ENCODE assay signal across 13 cellular contexts in genomic region chr6:34315780-34316179, GRCh38.
DNase-seq lines count a peak whose midpoint lies in the region; ATAC-seq and TF ChIP-seq lines count a peak whose summit lies in the region.
"Had no signal": no experiment of that assay in that cellular context is flagged by ENCODE, and none has a peak within 500 bp of the region (broad histone marks: within the 10 kb centered on the region; RNA-seq: fewer than 3 reads in every experiment).

No MANE protein-coding gene starts in this region.

- TF ChIP-seq POLR2A in gastroesophageal sphincter (IDR thresholded peaks at IDR 0.05), result no peak

- H3K9me3 ChIP-seq in DOHH2 (ENCODE audit: control insufficient read depth, insufficient read depth, low read length) (no peaks in the 10 kb centered on the region), gastroesophageal sphincter (no peaks in the 10 kb centered on the region)

- H3F3A ChIP-seq in DOHH2 (ENCODE audit: control insufficient read depth, insufficient read depth), result peaks cover 4% of the 10 kb centered on the region; the same call in 1 of the 2 replicates

- DNase-seq in KG1 (lab: John Stamatoyannopoulos, UW) (peak; percentile 61), natural killer cell (no peak), NCI-H2081 (lab: John Stamatoyannopoulos, UW) (no peak)
- DNase-seq in activated CD8-positive, alpha-beta T cell treated with anti-CD3 and anti-CD28 coated beads, Interleukin-2, amount 10 ng/mL, durations not matched to agents 7 days and 5 days, result peak; percentile 29
- no peak for DNase-seq in effector CD4-positive, alpha-beta T cell
- DNase-seq: activated effector memory CD4-positive, alpha-beta T cell treated with Interleukin-2 at 50 U/mL for 16 hours; DND-41; SHP77 had no signal

- no peaks in the 10 kb centered on the region for H3K27me3 ChIP-seq in DOHH2 (ENCODE audit: control insufficient read depth, low read length)
- H3K27me3 ChIP-seq in gastroesophageal sphincter, result no peaks in the 10 kb centered on the region

- H3K36me3 ChIP-seq in DOHH2 (ENCODE audit: control insufficient read depth, low read length), result no peaks in the 10 kb centered on the region; the same call in 1 of the 2 replicates
- peaks cover 0 to 5% of the 10 kb centered on the region in 2 donors for H3K36me3 ChIP-seq in gastroesophageal sphincter

- H3K4me1 ChIP-seq in DOHH2 (ENCODE audit: control insufficient read depth, low read length) (peaks cover 50% of the 10 kb centered on the region), gastroesophageal sphincter (peaks cover 0 to 34% (median 0%) of the 10 kb centered on the region in 3 donors)

- POLR2A ChIA-PET in activated CD8-positive, alpha-beta T cell treated with anti-CD3 and anti-CD28 coated beads, Interleukin-2, amount 10 ng/mL, durations not matched to agents 7 days and 5 days (lab: Charles Lee), result interaction anchor here (0.6 to 0.8 kb wide), 2 partner anchors 18 to 441 kb away, joined by 3 to 4 read pairs; partner anchors contain the start of gene SNRPC

- no peaks in the 10 kb centered on the region for H3K9me3 Mint-ChIP-seq in activated CD8-positive, alpha-beta T cell treated with anti-CD3 and anti-CD28 coated beads, Interleukin-2, amount 10 ng/mL, durations not matched to agents 7 days and 5 days (ENCODE audit: insufficient read depth)
- no peaks in the 10 kb centered on the region for H3K9me3 Mint-ChIP-seq in natural killer cell

- peaks cover 56% of the 10 kb centered on the region for H3K79me2 ChIP-seq in DOHH2 (ENCODE audit: control insufficient read depth, low read length)

- H3K27ac ChIP-seq in DOHH2 (ENCODE audit: low read depth, low read length) (peak overlapping the region; percentile 55), gastroesophageal sphincter (no peak overlapping the region)
- H3K27ac ChIP-seq: epithelial cell of prostate had no signal

- no peaks in the 10 kb centered on the region for H3K9me2 ChIP-seq in DOHH2 (replicated peaks; ENCODE audit: control insufficient read depth, low read length)

- WGBS in gastroesophageal sphincter (ENCODE audit: low coverage in 1 of 2), 2 donors, result 71% methylated on average over 6 of the region's 6 CpGs

- H3K4me2 ChIP-seq in DOHH2 (ENCODE audit: low read length), result peak overlapping the region; percentile 74

- H4K20me1 ChIP-seq in DOHH2 (ENCODE audit: control insufficient read depth, insufficient read depth, low read depth, low read length), result no peaks in the 10 kb centered on the region

- CTCF ChIA-PET in activated CD8-positive, alpha-beta T cell treated with anti-CD3 and anti-CD28 coated beads, Interleukin-2, amount 10 ng/mL, durations not matched to agents 7 days and 5 days (lab: Charles Lee), result interaction anchor here (0.7 to 1.3 kb wide), 4 partner anchors 10 to 120 kb away, joined by 3 to 6 read pairs (median 4); no protein-coding TSS in a partner anchor

- H3K4me3 ChIP-seq in DOHH2 (ENCODE audit: low read length) (peak overlapping the region; percentile 63), gastroesophageal sphincter (no peak overlapping the region)
- H3K4me3 ChIP-seq: lung had no signal

- no peaks in the 10 kb centered on the region for H3K36me3 Mint-ChIP-seq in activated CD8-positive, alpha-beta T cell treated with anti-CD3 and anti-CD28 coated beads, Interleukin-2, amount 10 ng/mL, durations not matched to agents 7 days and 5 days (ENCODE audit: low read depth)
- no peaks in the 10 kb centered on the region for H3K36me3 Mint-ChIP-seq in natural killer cell

- H3K4me1 Mint-ChIP-seq in activated CD8-positive, alpha-beta T cell treated with anti-CD3 and anti-CD28 coated beads, Interleukin-2, amount 10 ng/mL, durations not matched to agents 7 days and 5 days (ENCODE audit: low read depth), result peaks cover 35% of the 10 kb centered on the region
- H3K4me1 Mint-ChIP-seq in natural killer cell, result peaks cover 35 to 39% of the 10 kb centered on the region in 2 donors

- H3K27ac Mint-ChIP-seq in activated CD8-positive, alpha-beta T cell treated with anti-CD3 and anti-CD28 coated beads, Interleukin-2, amount 10 ng/mL, durations not matched to agents 7 days and 5 days, result peak overlapping the region; percentile 64
- H3K27ac Mint-ChIP-seq in natural killer cell, result peak overlapping the region; percentile 72 to 79

- TF ChIP-seq EP300 in gastroesophageal sphincter (IDR thresholded peaks at IDR 0.05), result no peak

- TF ChIP-seq CTCF in DOHH2 (IDR thresholded peaks at IDR 0.05; ENCODE audit: low read depth, low read length, poor library complexity, severe bottlenecking), result no peak
- TF ChIP-seq CTCF in natural killer cell (IDR thresholded peaks at IDR 0.05), result no peak
- TF ChIP-seq CTCF in gastroesophageal sphincter (IDR thresholded peaks at IDR 0.05), result no peak

- H3K27me3 Mint-ChIP-seq in activated CD8-positive, alpha-beta T cell treated with anti-CD3 and anti-CD28 coated beads, Interleukin-2, amount 10 ng/mL, durations not matched to agents 7 days and 5 days (ENCODE audit: low read depth), result no peaks in the 10 kb centered on the region
- H3K27me3 Mint-ChIP-seq in natural killer cell (ENCODE audit: low read depth in 2 of 2), result no peaks in the 10 kb centered on the region

- peak; percentile 67 for ATAC-seq in activated CD8-positive, alpha-beta T cell treated with anti-CD3 and anti-CD28 coated beads, Interleukin-2, amount 10 ng/mL, durations not matched to agents 7 days and 5 days
- peak in 2 of 3 donors; percentile 40 to 64 for ATAC-seq in natural killer cell
- no peak for ATAC-seq in HG02970 (IDR thresholded peaks at IDR 0.05; ENCODE audit: low FRiP score, unreplicated experiment)
- no peak for ATAC-seq in gastroesophageal sphincter

- intact Hi-C loops in natural killer cell (cut with micrococcal nuclease), result no loop called here

- H3K4me3 Mint-ChIP-seq in activated CD8-positive, alpha-beta T cell treated with anti-CD3 and anti-CD28 coated beads, Interleukin-2, amount 10 ng/mL, durations not matched to agents 7 days and 5 days, result peak overlapping the region; percentile 38
- no peak overlapping the region for H3K4me3 Mint-ChIP-seq in natural killer cell

Comparison
In these comparisons a context has a peak if more than half of its experiments do, and no peak if none do; other contexts are left out.
1. DNase-seq: peak in KG1 (single experiment) and activated CD8-positive, alpha-beta T cell treated with anti-CD3 and anti-CD28 coated beads, Interleukin-2, amount 10 ng/mL, durations not matched to agents 7 days and 5 days (single experiment); none in natural killer cell (single experiment), NCI-H2081 (0 of 2) and effector CD4-positive, alpha-beta T cell (single experiment).
2. ATAC-seq: peak in activated CD8-positive, alpha-beta T cell treated with anti-CD3 and anti-CD28 coated beads, Interleukin-2, amount 10 ng/mL, durations not matched to agents 7 days and 5 days (single experiment) and natural killer cell (2 of 3); none in HG02970 (single experiment) and gastroesophageal sphincter (single experiment).